ENCODE assay signal across 14 cellular contexts in genomic region chr2:167863377-167863776, GRCh38.
A peak's percentile ranks its signal among the peaks of the same experiment; 100 is the strongest.
DNase-seq lines count a peak whose midpoint lies in the region; ATAC-seq, FAIRE-seq and TF ChIP-seq lines count a peak whose summit lies in the region.
"Had no signal": no experiment of that assay in that cellular context is flagged by ENCODE, and none has a peak within 500 bp of the region (broad histone marks: within the 10 kb centered on the region; RNA-seq: fewer than 3 reads in every experiment).

No MANE protein-coding gene starts in this region.

- ATAC-seq in HG02763 (IDR thresholded peaks at IDR 0.05; ENCODE audit: unreplicated experiment) (peak; percentile 7), GM18502 (IDR thresholded peaks at IDR 0.05; ENCODE audit: poor library complexity, unreplicated experiment) (no peak)
- ATAC-seq: T-cell had no signal

- H3K4me1 Mint-ChIP-seq in astrocyte (ENCODE audit: low read depth, unreplicated experiment), result peaks cover 27% of the 10 kb centered on the region
- H3K4me1 Mint-ChIP-seq: T-cell had no signal

- peaks cover 9% of the 10 kb centered on the region for H3F3A ChIP-seq in neural cell (ENCODE audit: insufficient read depth, low read length, poor library complexity, severe bottlenecking)

- TF ChIP-seq CTCF in astrocyte (IDR thresholded peaks at IDR 0.05; ENCODE audit: insufficient read depth, low read depth, low read length) (no peak), neural cell (IDR thresholded peaks at IDR 0.05; ENCODE audit: poor library complexity, severe bottlenecking) (no peak), lower leg skin (IDR thresholded peaks at IDR 0.05) (no peak)

- no peaks in the 10 kb centered on the region for H3K9me3 Mint-ChIP-seq in astrocyte (ENCODE audit: unreplicated experiment)

- H3K4me2 ChIP-seq in astrocyte (ENCODE audit: low read length), result no peak overlapping the region
- peak overlapping the region; percentile 7 for H3K4me2 ChIP-seq in neural cell (ENCODE audit: low read length)

- peak overlapping the region; percentile 11 for H3K27ac Mint-ChIP-seq in astrocyte (ENCODE audit: unreplicated experiment)
- H3K27ac Mint-ChIP-seq: T-cell had no signal

- H3K27me3 ChIP-seq in astrocyte (ENCODE audit: insufficient read depth, low read length) (no peaks in the 10 kb centered on the region), neural cell (ENCODE audit: insufficient read depth, low read depth, low read length) (no peaks in the 10 kb centered on the region)

- FAIRE-seq in GM19239 (lab: Jason Lieb, UNC) (peak; percentile 82), astrocyte (lab: Jason Lieb, UNC) (no peak)

- H3K4me3 ChIP-seq in astrocyte (ENCODE audit: insufficient read depth, low read depth, low read length), result no peak overlapping the region
- no peak overlapping the region for H3K4me3 ChIP-seq in neural cell (ENCODE audit: low read length)
- H3K4me3 ChIP-seq in lower leg skin (ENCODE audit: low read depth, poor library complexity, severe bottlenecking), result no peak overlapping the region
- H3K4me3 ChIP-seq: SK-N-MC had no signal

- H3K9ac ChIP-seq in astrocyte (ENCODE audit: low read length), result no peak overlapping the region
- no peak overlapping the region for H3K9ac ChIP-seq in neural cell (ENCODE audit: low read length)

- DNase-seq in GM19239 (ENCODE audit: insufficient read length, low spot score) (no peak), astrocyte (ENCODE audit: low read depth) (no peak), lower leg skin (ENCODE audit: low spot score in 2 of 2) (no peak), HPDE6-E6E7 (ENCODE audit: extremely low spot score) (no peak)
- DNase-seq: C1 segment of cervical spinal cord; DMS 273 treated with DMSO at 0.1 percent for 48 hours; NCI-H1417 treated with DMSO at 0.1 percent for 48 hours; NCI-H2029 treated with DMSO at 0.1 percent for 48 hours; NK-92 treated with Interleukin-12 subunit alpha and Interleukin-12 subunit beta, amount 100 ng/mL, for 24 hours; T-cell had no signal

- H3K27me3 Mint-ChIP-seq in astrocyte (ENCODE audit: low read depth, unreplicated experiment), result no peaks in the 10 kb centered on the region

- H3K36me3 ChIP-seq in astrocyte (ENCODE audit: insufficient read depth, low read length), result no peaks in the 10 kb centered on the region
- H3K36me3 ChIP-seq in neural cell (ENCODE audit: insufficient read depth, low read length), result no peaks in the 10 kb centered on the region

- WGBS in lower leg skin, 2 donors, result 81 to 89% methylated on average over 2 of the region's 2 CpGs

- peaks cover 2% of the 10 kb centered on the region for H3K36me3 Mint-ChIP-seq in astrocyte (ENCODE audit: low read depth, unreplicated experiment)
- H3K36me3 Mint-ChIP-seq: T-cell had no signal

- no peak for TF ChIP-seq EP300 in neural cell (conservative IDR thresholded peaks at IDR 0.05; ENCODE audit: poor library complexity, severe bottlenecking)

- H3K27ac ChIP-seq in astrocyte (ENCODE audit: low read depth, low read length), result no peak overlapping the region
- peak overlapping the region; percentile 32 for H3K27ac ChIP-seq in neural cell (ENCODE audit: low read length)
- H3K27ac ChIP-seq: SK-N-MC had no signal

- intact Hi-C loops in lower leg skin (cut with DNase I; ENCODE audit: low total_unique reads), result no loop called here

- H3K4me1 ChIP-seq in astrocyte (ENCODE audit: insufficient read depth, low read length), result peaks cover 7% of the 10 kb centered on the region

- H3K9me2 ChIP-seq in neural cell (ENCODE audit: insufficient read depth, low read length), result no peaks in the 10 kb centered on the region

- no peak for TF ChIP-seq RAD21 in neural cell (conservative IDR thresholded peaks at IDR 0.05)

- no peaks in the 10 kb centered on the region for H3K9me3 ChIP-seq in astrocyte (ENCODE audit: insufficient read depth, low read depth, low read length)
- no peaks in the 10 kb centered on the region for H3K9me3 ChIP-seq in neural cell (ENCODE audit: low read length)

- H3K4me3 Mint-ChIP-seq in astrocyte (ENCODE audit: unreplicated experiment), result no peak overlapping the region
- H3K4me3 Mint-ChIP-seq: T-cell had no signal

- H3K79me2 ChIP-seq in astrocyte (ENCODE audit: insufficient read depth, low read length), result no peaks in the 10 kb centered on the region
- no peaks in the 10 kb centered on the region for H3K79me2 ChIP-seq in neural cell (replicated peaks; ENCODE audit: insufficient read depth, low read length)

- H2AFZ ChIP-seq in astrocyte (ENCODE audit: low read depth, low read length) (no peak overlapping the region), neural cell (ENCODE audit: low read depth, low read length) (no peak overlapping the region)

- no peaks in the 10 kb centered on the region for H4K20me1 ChIP-seq in astrocyte (ENCODE audit: insufficient read depth, low read length)
- no peaks in the 10 kb centered on the region for H4K20me1 ChIP-seq in neural cell (ENCODE audit: insufficient read depth)

- TF ChIP-seq POLR2A in lower leg skin (IDR thresholded peaks at IDR 0.05), result no peak

TF ChIP-seq in neural cell, 6 proteins besides CTCF, POLR2A, EP300 and RAD21:
- TF ChIP-seq TAF1 (IDR thresholded peaks at IDR 0.05; ENCODE audit: low read depth) (no peak), MXI1 (conservative IDR thresholded peaks at IDR 0.05; ENCODE audit: poor library complexity, severe bottlenecking) (no peak), POLR2AphosphoS5 (IDR thresholded peaks at IDR 0.05) (no peak), EZH2 (IDR thresholded peaks at IDR 0.05; ENCODE audit: borderline replicate concordance, insufficient read depth, low read length, poor library complexity, severe bottlenecking) (no peak), SMC3 (conservative IDR thresholded peaks at IDR 0.05; ENCODE audit: poor library complexity) (no peak), REST (IDR thresholded peaks at IDR 0.05; ENCODE audit: borderline replicate concordance) (no peak)
